Comparison of ENCODE assay signal across 20 cellular contexts in the genomic region with DNA sequence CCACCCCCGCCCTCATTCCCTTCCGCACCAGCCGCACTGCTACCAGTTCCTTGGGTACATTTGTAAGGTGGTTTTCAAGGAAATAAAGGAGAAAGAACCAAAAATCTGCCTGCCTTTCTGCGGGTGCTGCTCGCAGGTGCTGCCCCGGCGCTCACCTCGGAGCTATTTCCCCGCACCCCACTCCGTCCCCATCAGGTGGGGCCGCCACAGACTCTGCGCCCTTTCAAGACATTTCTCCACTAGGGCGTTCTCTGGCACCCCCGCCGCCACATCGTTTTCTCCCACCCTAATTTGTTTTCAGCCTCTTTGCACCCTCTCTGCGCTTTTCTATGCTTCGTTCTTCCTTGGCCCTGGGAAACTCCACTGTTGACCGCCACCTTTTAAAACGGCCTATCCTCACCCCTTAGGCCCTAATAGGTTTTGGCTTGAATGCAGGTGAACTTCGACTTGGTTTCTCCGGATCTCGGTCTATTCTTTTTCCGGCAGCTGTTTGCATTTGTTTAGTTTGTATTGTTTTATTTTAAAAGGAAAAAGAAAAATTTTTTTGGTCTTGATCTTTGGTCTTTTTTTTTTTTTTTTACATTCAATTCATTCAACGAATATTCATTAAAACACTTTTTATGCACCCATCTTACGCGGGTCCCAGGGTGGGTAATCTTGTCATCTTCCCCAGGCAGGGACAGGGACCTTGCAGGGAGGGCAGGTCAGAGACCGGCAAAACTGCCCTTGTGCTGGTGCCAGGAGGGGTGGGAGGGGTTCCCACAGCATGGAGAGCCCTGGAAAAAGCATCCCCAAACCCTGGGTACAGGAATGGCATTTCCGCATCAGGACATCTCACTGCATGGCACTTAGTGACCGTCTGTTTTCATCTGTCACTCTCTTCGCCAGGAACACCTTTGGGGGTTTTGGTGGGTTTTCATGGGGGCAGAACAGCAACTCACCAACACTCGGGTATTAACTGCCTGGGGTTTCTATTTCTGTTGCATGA. TPM values are rescaled to one million over a fixed set of nuclear protein-coding genes. Genes with fewer than 3 reads are reported as not detected.
DNase-seq lines count a peak whose midpoint lies in the region; ATAC-seq and TF ChIP-seq lines count a peak whose summit lies in the region.
"Had no signal": no experiment of that assay in that cellular context is flagged by ENCODE, and none has a peak within 500 bp of the region (broad histone marks: within the 10 kb centered on the region; RNA-seq: fewer than 3 reads in every experiment).

No MANE protein-coding gene starts in this region.

- H3K4me1 Mint-ChIP-seq in endothelial cell (ENCODE audit: unreplicated experiment): peaks cover 17% of the 10 kb centered on the region

- H3K36me3 ChIP-seq in ES-I3 (ENCODE audit: insufficient read depth, low read length): no peaks in the 10 kb centered on the region
- no peaks in the 10 kb centered on the region for H3K36me3 ChIP-seq in HUES64 (ENCODE audit: insufficient read depth, low read length)
- H3K36me3 ChIP-seq in neural cell (ENCODE audit: insufficient read depth, low read length): no peaks in the 10 kb centered on the region
- H3K36me3 ChIP-seq: brain microvascular endothelial cell, MG63, neutrophil, thyroid gland had no signal

- peaks cover 41% of the 10 kb centered on the region for H3K27me3 Mint-ChIP-seq in endothelial cell (ENCODE audit: unreplicated experiment)

- no peaks in the 10 kb centered on the region for H3F3A ChIP-seq in neural cell (ENCODE audit: insufficient read depth, low read length, poor library complexity, severe bottlenecking)

- H3K4me1 ChIP-seq in ES-I3 (ENCODE audit: insufficient read depth, low read length) (peaks cover 14% of the 10 kb centered on the region), HUES64 (ENCODE audit: insufficient read depth, low read length) (peaks cover 18% of the 10 kb centered on the region)

- H3K9ac ChIP-seq in ES-I3 (ENCODE audit: low read depth, low read length): peak overlapping the region; percentile 19; the same call in 1 of the 2 replicates
- no peak overlapping the region for H3K9ac ChIP-seq in HUES64 (ENCODE audit: low read depth, low read length)
- H3K9ac ChIP-seq in neural cell (ENCODE audit: low read length): no peak overlapping the region

- DNase-seq in endothelial cell (ENCODE audit: low spot score) (no peak), COLO668 (lab: John Stamatoyannopoulos, UW; ENCODE audit: unreplicated experiment) (no peak), EL (no peak)
- DNase-seq in activated CD4-positive, CD25-positive, alpha-beta regulatory T cell treated with anti-CD3 and anti-CD28 coated beads, Interleukin-2, amount 50 U/mL, for 72 hours: no peak
- DNase-seq: activated CD8-positive, alpha-beta T cell treated with anti-CD3 and anti-CD28 coated beads for 36 hours; activated naive CD4-positive, alpha-beta T cell; brain microvascular endothelial cell; HCEC 1CT; MG63; NCI-H187; NCI-H510A; SHP77 had no signal

- H3K9me2 ChIP-seq in neural cell (ENCODE audit: insufficient read depth, low read length): no peaks in the 10 kb centered on the region

- TF ChIP-seq EP300 in neural cell (conservative IDR thresholded peaks at IDR 0.05; ENCODE audit: poor library complexity, severe bottlenecking): no peak

- H3K27me3 ChIP-seq in HUES64 (ENCODE audit: insufficient read depth, low read length) (peaks cover 97% of the 10 kb centered on the region), neural cell (ENCODE audit: insufficient read depth, low read depth, low read length) (peaks cover 71% of the 10 kb centered on the region)

- H3K4me2 ChIP-seq in neural cell (ENCODE audit: low read length): no peak overlapping the region

- no peaks in the 10 kb centered on the region for H4K20me1 ChIP-seq in neural cell (ENCODE audit: insufficient read depth)

- no peak for ATAC-seq in GM18519 (IDR thresholded peaks at IDR 0.05; ENCODE audit: low FRiP score, unreplicated experiment)

- H3K4me3 ChIP-seq in HUES64 (ENCODE audit: low read length): peak overlapping the region; percentile 17; the same call in 1 of the 2 replicates
- no peak overlapping the region for H3K4me3 ChIP-seq in neural cell (ENCODE audit: low read length)
- H3K4me3 ChIP-seq: MG63, thyroid gland had no signal

- H3K27ac Mint-ChIP-seq in endothelial cell (ENCODE audit: unreplicated experiment): peak overlapping the region; percentile 68
- H3K27ac Mint-ChIP-seq: activated CD8-positive, alpha-beta T cell treated with anti-CD3 and anti-CD28 coated beads for 36 hours had no signal

- no peak for TF ChIP-seq RAD21 in neural cell (conservative IDR thresholded peaks at IDR 0.05)

- H3K27ac ChIP-seq in HUES64 (ENCODE audit: low read depth, low read length) (no peak overlapping the region), neural cell (ENCODE audit: low read length) (no peak overlapping the region)
- H3K27ac ChIP-seq: brain microvascular endothelial cell, neutrophil, thyroid gland had no signal

- H3K79me2 ChIP-seq in neural cell (replicated peaks; ENCODE audit: insufficient read depth, low read length): no peaks in the 10 kb centered on the region

- H3K9me3 ChIP-seq in ES-I3 (ENCODE audit: control insufficient read depth, insufficient read depth, low read length) (no peaks in the 10 kb centered on the region), HUES64 (ENCODE audit: insufficient read depth, low read depth, low read length) (no peaks in the 10 kb centered on the region), neural cell (ENCODE audit: low read length) (no peaks in the 10 kb centered on the region)
- H3K9me3 ChIP-seq: MG63, neutrophil, thyroid gland had no signal

- WGBS in HUES64: 13% methylated on average over 28 of the region's 32 CpGs

- H2AFZ ChIP-seq in neural cell (ENCODE audit: low read depth, low read length): no peak overlapping the region

- no peaks in the 10 kb centered on the region for H3K9me3 Mint-ChIP-seq in endothelial cell (ENCODE audit: unreplicated experiment)
- H3K9me3 Mint-ChIP-seq: activated CD8-positive, alpha-beta T cell treated with anti-CD3 and anti-CD28 coated beads for 36 hours had no signal

- H3K36me3 Mint-ChIP-seq in endothelial cell (ENCODE audit: low read depth, unreplicated experiment): peaks cover 7% of the 10 kb centered on the region

- TF ChIP-seq CTCF in endothelial cell (IDR thresholded peaks at IDR 0.05; ENCODE audit: unreplicated experiment): no peak
- no peak for TF ChIP-seq CTCF in neural cell (IDR thresholded peaks at IDR 0.05; ENCODE audit: poor library complexity, severe bottlenecking)

- no peak overlapping the region for H3K4me3 Mint-ChIP-seq in endothelial cell (ENCODE audit: unreplicated experiment)

TF ChIP-seq in neural cell, 6 proteins besides CTCF, POLR2A, EP300 and RAD21:
- TF ChIP-seq POLR2AphosphoS5 (IDR thresholded peaks at IDR 0.05): peak; percentile 35
- no peak for TF ChIP-seq SMC3 (conservative IDR thresholded peaks at IDR 0.05; ENCODE audit: poor library complexity)
- no peak for TF ChIP-seq EZH2 (IDR thresholded peaks at IDR 0.05; ENCODE audit: borderline replicate concordance, insufficient read depth, low read length, poor library complexity, severe bottlenecking)

RNA-seq across cellular contexts. Expression of a gene that starts 3.1 kb away (rescaled TPM):
- polyA plus RNA-seq in HUES64 (2013, experiment 1 of 2): 0.05 TPM
- polyA plus RNA-seq in HUES64 (2013, experiment 2 of 2): 0.06 TPM
- not detected for total RNA-seq in endothelial cell (ENCODE audit: unreplicated experiment)
- not detected in 2 replicates for polyA plus RNA-seq in neural cell
- not detected in 2 replicates for polyA minus RNA-seq in neural cell
- total RNA-seq: activated CD8-positive, alpha-beta T cell treated with anti-CD3 and anti-CD28 coated beads for 36 hours; liver; thyroid gland had no signal
- polyA plus RNA-seq: CD14-positive monocyte, liver had no signal
